Comparison of ENCODE assay signal across 8 cellular contexts in genomic region chr1:103527331-103527730, GRCh38. TPM values are rescaled to one million over a fixed set of nuclear protein-coding genes. Genes with fewer than 3 reads are reported as not detected.
DNase-seq lines count a peak whose midpoint lies in the region; ATAC-seq and TF ChIP-seq lines count a peak whose summit lies in the region.

No MANE protein-coding gene starts in this region.

- H3K36me3 ChIP-seq in DND-41 (ENCODE audit: insufficient read depth, low read length) (peaks cover 37% of the 10 kb centered on the region), HUES64 (ENCODE audit: insufficient read depth, low read length) (peaks cover 24% of the 10 kb centered on the region), esophagus squamous epithelium (peaks cover 0 to 20% (median 0%) of the 10 kb centered on the region in 3 donors)

- WGBS in HUES64: 79% methylated on average over 1 of the region's 2 CpGs
- 55 to 57% methylated on average over 2 of the region's 2 CpGs for WGBS in esophagus squamous epithelium, 2 donors

- ATAC-seq in DND-41 (ENCODE audit: insufficient read depth, low read depth) (no peak), HG03571 (IDR thresholded peaks at IDR 0.05; ENCODE audit: unreplicated experiment) (no peak)

- H3K4me1 Mint-ChIP-seq in neural crest cell: peaks cover 24% of the 10 kb centered on the region

- H3K79me2 ChIP-seq in DND-41 (ENCODE audit: insufficient read depth, low read length): peaks cover 64% of the 10 kb centered on the region

- H3K4me1 ChIP-seq in DND-41 (ENCODE audit: insufficient read depth, low read length): peaks cover 48% of the 10 kb centered on the region
- H3K4me1 ChIP-seq in HUES64 (ENCODE audit: insufficient read depth, low read length): peaks cover 12% of the 10 kb centered on the region
- H3K4me1 ChIP-seq in esophagus squamous epithelium: peaks cover 4 to 42% (median 15%) of the 10 kb centered on the region in 3 donors

- H3K9me3 Mint-ChIP-seq in neural crest cell: peaks cover 9% of the 10 kb centered on the region

- no peak overlapping the region for H2AFZ ChIP-seq in DND-41 (ENCODE audit: low read depth, low read length)

- TF ChIP-seq POLR2A in esophagus squamous epithelium (IDR thresholded peaks at IDR 0.05): no peak

- H3K9ac ChIP-seq in DND-41 (ENCODE audit: low read depth, low read length): peak overlapping the region; percentile 89
- no peak overlapping the region for H3K9ac ChIP-seq in HUES64 (ENCODE audit: low read depth, low read length)

- TF ChIP-seq CTCF in DND-41 (IDR thresholded peaks at IDR 0.05; ENCODE audit: borderline replicate concordance, extremely low read depth, low read length, poor library complexity, severe bottlenecking) (no peak), coronary artery (IDR thresholded peaks at IDR 0.05) (no peak), neural crest cell (conservative IDR thresholded peaks at IDR 0.05) (no peak), esophagus squamous epithelium (IDR thresholded peaks at IDR 0.05) (no peak)

- no peak overlapping the region for H3K27ac ChIP-seq in DND-41 (ENCODE audit: low read length)
- no peak overlapping the region for H3K27ac ChIP-seq in HUES64 (ENCODE audit: low read depth, low read length)
- no peak overlapping the region for H3K27ac ChIP-seq in coronary artery
- no peak overlapping the region for H3K27ac ChIP-seq in esophagus squamous epithelium

- H3K4me3 ChIP-seq in DND-41 (ENCODE audit: low read depth in 1 of 2, low read length in 2 of 2): peak overlapping the region; percentile 80 to 85; a peak in 3 of 4 replicates
- H3K4me3 ChIP-seq in HUES64 (ENCODE audit: low read length): peak overlapping the region; percentile 94
- peak overlapping the region; percentile 77 for H3K4me3 ChIP-seq in coronary artery
- H3K4me3 ChIP-seq in esophagus squamous epithelium: peak overlapping the region in 2 of 4 donors; percentile 84 to 93

- H4K20me1 ChIP-seq in DND-41 (ENCODE audit: insufficient read depth, low read length): peaks cover 12% of the 10 kb centered on the region

- H3K27ac Mint-ChIP-seq in neural crest cell (ENCODE audit: unreplicated experiment): no peak overlapping the region

- no peaks in the 10 kb centered on the region for H3K27me3 Mint-ChIP-seq in neural crest cell (ENCODE audit: low read depth)

- H3K27me3 ChIP-seq in DND-41 (ENCODE audit: insufficient read depth, low read length, poor library complexity) (no peaks in the 10 kb centered on the region), HUES64 (ENCODE audit: insufficient read depth, low read length) (no peaks in the 10 kb centered on the region), esophagus squamous epithelium (no peaks in the 10 kb centered on the region)

- intact Hi-C loops in esophagus squamous epithelium (cut with DNase I): no loop called here

- DNase-seq in DND-41 (no peak), coronary artery (ENCODE audit: low spot score) (no peak), neural crest cell (ENCODE audit: low read depth, low spot score) (no peak), NCI-H345 (lab: John Stamatoyannopoulos, UW) (no peak), esophagus squamous epithelium (lab: John Stamatoyannopoulos, UW) (no peak)
- no peak for DNase-seq in stimulated activated CD8-positive, alpha-beta memory T cell treated with anti-CD3 and anti-CD28 coated beads, Interleukin-4, amount 100 ng/mL, for 48 hours

- peaks cover 26% of the 10 kb centered on the region for H3K36me3 Mint-ChIP-seq in neural crest cell (ENCODE audit: low read depth)

- no peaks in the 10 kb centered on the region for H3K9me3 ChIP-seq in DND-41 (ENCODE audit: insufficient read depth, low read length, severe bottlenecking)
- 0 out of 2 replicates have a peak, but pooled peaks cover 4% of the 10 kb centered on the region for H3K9me3 ChIP-seq in HUES64 (ENCODE audit: insufficient read depth, low read depth, low read length)
- no peaks in the 10 kb centered on the region for H3K9me3 ChIP-seq in esophagus squamous epithelium

- H3K4me3 Mint-ChIP-seq in neural crest cell: peak overlapping the region; percentile 99

- peak overlapping the region; percentile 66 for H3K4me2 ChIP-seq in DND-41 (ENCODE audit: insufficient read depth, low read length)

RNA-seq across cellular contexts. Expression of gene RNPC3, which starts 1.8 kb away (rescaled TPM):
- polyA plus RNA-seq in HUES64 (2013, experiment 1 of 2): 9.6 TPM
- 8.6 TPM for polyA plus RNA-seq in HUES64 (2013, experiment 2 of 2)
- total RNA-seq in neural crest cell: 18.9 and 21.6 TPM in 2 replicates
- 10 to 100 TPM in 3 of 4 donors, 1 to 10 TPM in 1; 8.8 to 34.7 (median 12.9) TPM for total RNA-seq in esophagus squamous epithelium

RNA-seq across cellular contexts. Expression of gene AMY2B, which starts 44.1 kb away (rescaled TPM):
- polyA plus RNA-seq in HUES64 (2013, experiment 1 of 2): 0.70 TPM
- polyA plus RNA-seq in HUES64 (2013, experiment 2 of 2): 1.7 TPM
- 2.7 and 3.4 TPM in 2 replicates for total RNA-seq in neural crest cell
- total RNA-seq in esophagus squamous epithelium: 10 to 100 TPM in 1 of 4 donors, 1 to 10 TPM in 3; 3.1 to 39.5 (median 4.7) TPM
